Comparison of ENCODE assay signal across 15 cellular contexts in the genomic region with DNA sequence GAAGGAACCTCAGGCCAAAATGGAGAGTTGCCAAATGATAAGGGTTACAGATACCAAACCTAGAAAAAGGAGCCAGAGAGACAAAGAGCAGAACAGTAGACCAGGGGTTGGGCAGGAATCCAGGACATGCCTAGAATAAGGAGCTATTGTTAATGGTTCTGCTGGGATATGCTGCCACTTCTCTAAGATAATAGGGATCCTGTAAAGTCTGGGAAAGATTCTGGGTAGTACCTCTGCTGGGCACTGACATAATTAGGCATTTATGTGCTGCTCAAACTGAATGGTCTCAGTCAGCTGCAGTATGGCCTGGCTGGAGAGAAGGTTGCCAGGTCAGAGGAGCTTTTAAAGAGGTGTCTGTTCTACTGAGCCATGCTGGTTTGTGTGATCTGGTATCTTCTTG. TPM values are rescaled to one million over a fixed set of nuclear protein-coding genes. Genes with fewer than 3 reads are reported as not detected.
DNase-seq lines count a peak whose midpoint lies in the region; ATAC-seq, FAIRE-seq and TF ChIP-seq lines count a peak whose summit lies in the region.
"Had no signal": no experiment of that assay in that cellular context is flagged by ENCODE, and none has a peak within 500 bp of the region (broad histone marks: within the 10 kb centered on the region; RNA-seq: fewer than 3 reads in every experiment).

No MANE protein-coding gene starts in this region.

- no peaks in the 10 kb centered on the region for H3K9me3 Mint-ChIP-seq in activated T-helper 17 cell treated with anti-CD3 and anti-CD28 coated beads, Interleukin-2, amount 50 U/mL, for 72 hours

- FAIRE-seq in pancreas (lab: Jason Lieb, UNC), result no peak

- no peaks in the 10 kb centered on the region for H3K9me3 ChIP-seq in pancreas
- H3K9me3 ChIP-seq: HAP-1, SJSA1 had no signal

- peak; percentile 8 for DNase-seq in NCI-H1105 (lab: John Stamatoyannopoulos, UW)
- peak; percentile 56 for DNase-seq in NCI-H2196 (lab: John Stamatoyannopoulos, UW; ENCODE audit: unreplicated experiment)
- DNase-seq in fibroblast of the aortic adventitia (ENCODE audit: low read depth), result peak; percentile 57
- DNase-seq in pancreas, result peak in 3 of 6 donors; percentile 4 to 36 (median 10)
- no peak for DNase-seq in AML-193 (lab: John Stamatoyannopoulos, UW)
- DNase-seq in NOMO-1 treated with dmso at 0.1 percent for 144 hours (lab: John Stamatoyannopoulos, UW; ENCODE audit: unreplicated experiment), result no peak
- DNase-seq: DMS 273 treated with DMSO at 0.1 percent for 48 hours, Karpas-422, NCI-H1436, NCI-H446 treated with DMSO at 0.1 percent for 48 hours, NCI-H82 had no signal

- no peak overlapping the region for H3K27ac Mint-ChIP-seq in activated T-helper 17 cell treated with anti-CD3 and anti-CD28 coated beads, Interleukin-2, amount 50 U/mL, for 72 hours

- H3K4me3 Mint-ChIP-seq in activated T-helper 17 cell treated with anti-CD3 and anti-CD28 coated beads, Interleukin-2, amount 50 U/mL, for 72 hours, result no peak overlapping the region

- H3K27ac ChIP-seq in pancreas, result no peak overlapping the region
- H3K27ac ChIP-seq: BLaER1 treated with 17β-estradiol and CSF1 and Interleukin-3, amounts not matched to agents 10 nM and 100 nM; SJSA1 had no signal

- no peak overlapping the region for H3K4me3 ChIP-seq in fibroblast of the aortic adventitia (ENCODE audit: low read depth, low read length)
- no peak overlapping the region for H3K4me3 ChIP-seq in pancreas
- H3K4me3 ChIP-seq: BLaER1 treated with 17β-estradiol and CSF1 and Interleukin-3, amounts not matched to agents 10 nM and 100 nM; HAP-1; SJSA1 had no signal

- no peaks in the 10 kb centered on the region for H3K4me1 Mint-ChIP-seq in activated T-helper 17 cell treated with anti-CD3 and anti-CD28 coated beads, Interleukin-2, amount 50 U/mL, for 72 hours

- H3K27me3 Mint-ChIP-seq in activated T-helper 17 cell treated with anti-CD3 and anti-CD28 coated beads, Interleukin-2, amount 50 U/mL, for 72 hours, result no peaks in the 10 kb centered on the region

- peaks cover 0 to 4% (median 0%) of the 10 kb centered on the region in 3 donors for H3K4me1 ChIP-seq in pancreas
- H3K4me1 ChIP-seq: HAP-1, SJSA1 had no signal

- H3K27me3 ChIP-seq in pancreas, result no peaks in the 10 kb centered on the region
- H3K27me3 ChIP-seq: BLaER1 treated with 17β-estradiol and CSF1 and Interleukin-3, amounts not matched to agents 10 nM and 100 nM; SJSA1 had no signal

- intact Hi-C loops in pancreas (cut with DNase I), result no loop called here

- H3K36me3 Mint-ChIP-seq in activated T-helper 17 cell treated with anti-CD3 and anti-CD28 coated beads, Interleukin-2, amount 50 U/mL, for 72 hours (ENCODE audit: low read depth), result no peaks in the 10 kb centered on the region

- peak in 3 of 4 donors; percentile 40 to 80 (median 78) for ATAC-seq in pancreas
- no peak for ATAC-seq in activated T-helper 17 cell treated with anti-CD3 and anti-CD28 coated beads, Interleukin-2, amount 50 U/mL, for 72 hours (replicated peaks)

- no peaks in the 10 kb centered on the region for H3K36me3 ChIP-seq in pancreas
- H3K36me3 ChIP-seq: BLaER1 treated with 17β-estradiol and CSF1 and Interleukin-3, amounts not matched to agents 10 nM and 100 nM; HAP-1; SJSA1 had no signal

- TF ChIP-seq CTCF in fibroblast of the aortic adventitia (IDR thresholded peaks at IDR 0.05; ENCODE audit: insufficient read depth, low read length), result no peak
- no peak for TF ChIP-seq CTCF in pancreas (IDR thresholded peaks at IDR 0.05)

RNA-seq across cellular contexts. Expression of a gene that starts 19.9 kb away (rescaled TPM):
- total RNA-seq in fibroblast of the aortic adventitia (ENCODE audit: low replicate concordance), result 33.6 and 34.8 TPM in 2 replicates
- 10 to 100 TPM; 23.4 to 33.5 (median 25.1) TPM for total RNA-seq in pancreas
- 1 to 10 TPM; 3.7 to 4.2 TPM for polyA plus RNA-seq in pancreas
- 1 to 10 TPM; 6.9 to 7.6 TPM for total RNA-seq in activated T-helper 17 cell treated with anti-CD3 and anti-CD28 coated beads, Interleukin-2, amount 50 U/mL, for 72 hours

Comparison
In these comparisons a context has a peak if more than half of its experiments do, and no peak if none do; other contexts are left out.
1. DNase-seq: peak in NCI-H1105 (single experiment), NCI-H2196 (single experiment) and fibroblast of the aortic adventitia (single experiment); none in AML-193 (0 of 2) and NOMO-1 treated with dmso at 0.1 percent for 144 hours (single experiment).